ENCODE assay signal across 1 cellular context in the genomic region with DNA sequence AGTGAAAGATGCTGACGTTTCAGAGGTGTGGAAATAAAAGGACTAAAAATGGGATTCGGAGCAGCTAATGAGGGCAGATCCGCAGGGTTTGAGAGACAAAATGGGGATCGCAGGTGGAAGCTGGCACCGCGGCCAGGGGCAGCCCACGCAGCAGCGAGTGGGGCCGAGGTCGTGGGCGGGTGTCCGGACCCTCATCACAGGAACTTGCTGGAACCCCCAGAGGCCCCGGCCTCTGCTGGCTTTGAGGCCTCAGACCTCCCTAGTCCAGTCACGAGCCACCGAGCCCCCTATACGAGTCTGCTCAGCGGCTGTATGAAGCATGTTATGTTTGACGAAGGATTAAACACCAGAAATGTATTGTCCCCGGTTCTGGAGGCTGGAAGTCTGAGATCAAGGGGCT.
TF ChIP-seq lines count a peak whose summit lies in the region.

No MANE protein-coding gene starts in this region.

TF ChIP-seq in HepG2, 621 proteins besides CTCF, POLR2A, EP300 and RAD21:
- TF ChIP-seq MTA3 (CRISPR knock-in tag; IDR thresholded peaks at IDR 0.05) (no peak), ZNF33A (CRISPR knock-in tag; IDR thresholded peaks at IDR 0.05; ENCODE audit: borderline replicate concordance) (no peak), ARNT (IDR thresholded peaks at IDR 0.05) (no peak), ZNF678 (CRISPR knock-in tag; IDR thresholded peaks at IDR 0.05) (no peak)
